ENCODE assay signal across 9 cellular contexts in the genomic region with DNA sequence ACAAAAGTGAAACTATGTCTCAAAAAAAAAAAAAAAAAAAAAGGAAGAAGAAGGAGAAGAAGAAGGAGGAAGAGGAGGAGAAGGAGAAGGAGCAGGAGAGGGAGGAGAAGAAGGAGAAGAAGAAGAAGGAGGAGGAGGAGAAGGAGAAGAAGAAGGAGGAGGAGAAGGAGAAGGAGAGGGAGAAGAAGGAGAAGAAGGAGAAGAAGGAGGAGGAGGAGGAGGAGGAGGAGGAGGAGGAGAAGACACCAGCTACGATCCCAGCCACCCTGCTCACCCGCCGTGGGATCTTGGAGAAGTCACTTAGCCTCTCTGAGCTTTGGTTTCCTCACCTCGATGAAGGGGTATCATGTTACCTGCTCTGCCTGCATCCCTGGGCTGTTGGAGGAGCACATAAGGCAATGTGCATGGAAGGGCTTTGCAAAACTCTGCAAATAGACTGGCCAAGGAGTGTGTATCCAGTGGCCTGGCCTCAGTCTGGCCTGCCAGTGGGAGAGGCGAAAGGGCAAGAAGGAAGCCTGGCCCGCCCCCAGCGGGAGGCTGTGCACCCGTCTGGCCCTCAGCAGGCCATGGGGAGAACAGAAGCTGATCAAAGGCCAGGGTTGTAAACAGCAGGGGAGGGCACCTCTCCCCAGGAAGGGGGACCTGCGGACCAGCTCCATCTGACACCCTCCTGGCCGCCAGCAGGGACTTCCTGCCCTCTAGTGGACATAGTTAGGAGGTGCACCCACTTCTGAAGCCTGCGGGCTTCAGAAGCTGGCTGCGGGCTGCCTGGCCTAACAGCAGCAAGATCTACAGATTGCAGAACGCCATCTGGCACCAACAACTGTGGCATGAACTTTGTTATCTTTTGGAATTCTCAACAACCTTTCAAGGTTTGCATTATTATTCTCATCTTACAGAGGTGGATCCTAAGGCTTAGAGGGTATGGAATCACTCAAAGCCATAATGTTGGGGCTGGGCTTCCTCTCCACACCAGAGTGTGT. TPM values are rescaled to one million over a fixed set of nuclear protein-coding genes. Genes with fewer than 3 reads are reported as not detected.
DNase-seq lines count a peak whose midpoint lies in the region; ATAC-seq and TF ChIP-seq lines count a peak whose summit lies in the region.
"Had no signal": no experiment of that assay in that cellular context is flagged by ENCODE, and none has a peak within 500 bp of the region (broad histone marks: within the 10 kb centered on the region; RNA-seq: fewer than 3 reads in every experiment).

No MANE protein-coding gene starts in this region.

- no peaks in the 10 kb centered on the region for H3K9me3 Mint-ChIP-seq in activated CD4-positive, alpha-beta T cell treated with anti-CD3 and anti-CD28 coated beads, Interleukin-2, amount 10 ng/mL, durations not matched to agents 7 days and 5 days
- H3K9me3 Mint-ChIP-seq: activated naive CD4-positive, alpha-beta T cell treated with anti-CD3 and anti-CD28 coated beads, Interleukin-2, amount 50 U/mL, for 24 hours had no signal

- ATAC-seq in DND-41 (ENCODE audit: insufficient read depth, low read depth), result peak; percentile 89
- ATAC-seq in HG03460 (IDR thresholded peaks at IDR 0.05; ENCODE audit: unreplicated experiment), result peak; percentile 58
- ATAC-seq in lung (ENCODE audit: insufficient read depth, low FRiP score), result peak; percentile 76
- no peak for ATAC-seq in HG02588 (IDR thresholded peaks at IDR 0.05; ENCODE audit: unreplicated experiment)

- H3K27ac ChIP-seq in DND-41 (ENCODE audit: low read length) (no peak overlapping the region), lung (ENCODE audit: low read depth in 1 of 2, low read length in 1 of 2) (no peak overlapping the region)

- 30 to 33% methylated on average over 13 of the region's 13 CpGs for WGBS in lung, 2 donors

- no peaks in the 10 kb centered on the region for H3K36me3 Mint-ChIP-seq in activated CD4-positive, alpha-beta T cell treated with anti-CD3 and anti-CD28 coated beads, Interleukin-2, amount 10 ng/mL, durations not matched to agents 7 days and 5 days (ENCODE audit: low read depth)
- H3K36me3 Mint-ChIP-seq: activated naive CD4-positive, alpha-beta T cell treated with anti-CD3 and anti-CD28 coated beads, Interleukin-2, amount 50 U/mL, for 24 hours had no signal

- no peak overlapping the region for H2AFZ ChIP-seq in DND-41 (ENCODE audit: low read depth, low read length)

- H3K27me3 ChIP-seq in DND-41 (ENCODE audit: insufficient read depth, low read length, poor library complexity), result peaks cover 33% of the 10 kb centered on the region
- H3K27me3 ChIP-seq in lung (ENCODE audit: control insufficient read depth, insufficient read depth), result no peaks in the 10 kb centered on the region

- no peaks in the 10 kb centered on the region for H3K79me2 ChIP-seq in DND-41 (ENCODE audit: insufficient read depth, low read length)

- H3K27me3 Mint-ChIP-seq in activated CD4-positive, alpha-beta T cell treated with anti-CD3 and anti-CD28 coated beads, Interleukin-2, amount 10 ng/mL, durations not matched to agents 7 days and 5 days, result peaks cover 57% of the 10 kb centered on the region

- peaks cover 20% of the 10 kb centered on the region for H3K4me1 Mint-ChIP-seq in activated CD4-positive, alpha-beta T cell treated with anti-CD3 and anti-CD28 coated beads, Interleukin-2, amount 10 ng/mL, durations not matched to agents 7 days and 5 days

- H3K36me3 ChIP-seq in DND-41 (ENCODE audit: insufficient read depth, low read length) (no peaks in the 10 kb centered on the region), lung (ENCODE audit: control insufficient read depth in 2 of 2, insufficient read depth in 2 of 2, low read length in 2 of 2) (no peaks in the 10 kb centered on the region)

- POLR2A ChIA-PET in activated CD4-positive, alpha-beta T cell treated with anti-CD3 and anti-CD28 coated beads, Interleukin-2, amount 10 ng/mL, durations not matched to agents 7 days and 5 days (lab: Charles Lee), result no interaction called here

- H3K9me3 ChIP-seq in DND-41 (ENCODE audit: insufficient read depth, low read length, severe bottlenecking), result no peaks in the 10 kb centered on the region
- no peaks in the 10 kb centered on the region for H3K9me3 ChIP-seq in lung (ENCODE audit: control insufficient read depth in 2 of 2, insufficient read depth in 1 of 2, low read length in 1 of 2)

- H3K4me3 Mint-ChIP-seq in activated CD4-positive, alpha-beta T cell treated with anti-CD3 and anti-CD28 coated beads, Interleukin-2, amount 10 ng/mL, durations not matched to agents 7 days and 5 days, result no peak overlapping the region
- H3K4me3 Mint-ChIP-seq: activated naive CD4-positive, alpha-beta T cell treated with anti-CD3 and anti-CD28 coated beads, Interleukin-2, amount 50 U/mL, for 24 hours had no signal

- no peak overlapping the region for H3K4me2 ChIP-seq in DND-41 (ENCODE audit: insufficient read depth, low read length)

- CTCF ChIA-PET in activated CD4-positive, alpha-beta T cell treated with anti-CD3 and anti-CD28 coated beads, Interleukin-2, amount 10 ng/mL, durations not matched to agents 7 days and 5 days (lab: Charles Lee), result interaction anchor here (0.6 to 6.5 kb wide), 32 partner anchors 8 to 1755 kb away, joined by 3 to 42 read pairs (median 3); partner anchors contain the start of gene ELK4

- H3K9ac ChIP-seq in DND-41 (ENCODE audit: low read depth, low read length), result no peak overlapping the region

- TF ChIP-seq CTCF in DND-41 (IDR thresholded peaks at IDR 0.05; ENCODE audit: borderline replicate concordance, extremely low read depth, low read length, poor library complexity, severe bottlenecking) (peak; percentile 95), lung (IDR thresholded peaks at IDR 0.05; ENCODE audit: control extremely low read depth, extremely low read depth) (peak; percentile 82)

- H4K20me1 ChIP-seq in DND-41 (ENCODE audit: insufficient read depth, low read length), result peaks cover 4% of the 10 kb centered on the region

- DNase-seq in DND-41 (peak; percentile 73), NCI-H526 treated with DMSO at 0.1 percent for 48 hours (lab: John Stamatoyannopoulos, UW) (peak; percentile 28), dermis blood vessel endothelial cell (peak; percentile 80), lung (ENCODE audit: low spot score) (peak; percentile 58)
- peak; percentile 71 for DNase-seq in activated CD4-positive, alpha-beta T cell treated with anti-CD3 and anti-CD28 coated beads, Interleukin-2, amount 10 ng/mL, durations not matched to agents 7 days and 5 days
- peak; percentile 41 for DNase-seq in stimulated activated CD8-positive, alpha-beta memory T cell treated with anti-CD3 and anti-CD28 coated beads, Interleukin-12 subunit alpha, Interleukin-12 subunit beta, amount 100 ng/mL, for 4 hours (ENCODE audit: low read depth)

- H3K4me1 ChIP-seq in DND-41 (ENCODE audit: insufficient read depth, low read length) (no peaks in the 10 kb centered on the region), lung (ENCODE audit: control insufficient read depth in 2 of 2, insufficient read depth in 2 of 2, low read length in 2 of 2) (no peaks in the 10 kb centered on the region)

- no peak overlapping the region for H3K27ac Mint-ChIP-seq in activated CD4-positive, alpha-beta T cell treated with anti-CD3 and anti-CD28 coated beads, Interleukin-2, amount 10 ng/mL, durations not matched to agents 7 days and 5 days
- H3K27ac Mint-ChIP-seq: activated naive CD4-positive, alpha-beta T cell treated with anti-CD3 and anti-CD28 coated beads, Interleukin-2, amount 50 U/mL, for 24 hours had no signal

- H3K4me3 ChIP-seq in DND-41 (ENCODE audit: low read depth in 1 of 2, low read length in 2 of 2) (no peak overlapping the region), lung (no peak overlapping the region)

RNA-seq across cellular contexts. Expression of gene CDK18, which starts 19.2 kb away (rescaled TPM):
- 1 to 10 TPM; 2.9 to 3.5 TPM for total RNA-seq in activated CD4-positive, alpha-beta T cell treated with anti-CD3 and anti-CD28 coated beads, Interleukin-2, amount 10 ng/mL, durations not matched to agents 7 days and 5 days
- total RNA-seq in dermis blood vessel endothelial cell (0.65 and 1.7 TPM in 2 replicates), lung (10 to 100 TPM; 10.9 to 19.1 TPM)
- 10 to 100 TPM in 1 of 2 donors, 1 to 10 TPM in 1; 9.7 to 21.0 TPM for polyA plus RNA-seq in lung

RNA-seq across cellular contexts. Expression of gene BLACAT1, which starts 29.4 kb away (rescaled TPM):
- total RNA-seq in activated CD4-positive, alpha-beta T cell treated with anti-CD3 and anti-CD28 coated beads, Interleukin-2, amount 10 ng/mL, durations not matched to agents 7 days and 5 days, result under 1 TPM; 0.20 to 0.23 TPM
- total RNA-seq in dermis blood vessel endothelial cell, result 0.19 TPM in 1 of 2 replicates, not detected in the other
- under 1 TPM; 0.55 to 0.74 TPM for total RNA-seq in lung
- under 1 TPM; 0.35 to 0.61 TPM for polyA plus RNA-seq in lung

Comparison
In these comparisons a context has a peak if more than half of its experiments do, and no peak if none do; other contexts are left out.
1. DNase-seq: peak in every context shown above with its lines; median percentile 80 in dermis blood vessel endothelial cell; 73 in DND-41; 71 in activated CD4-positive, alpha-beta T cell treated with anti-CD3 and anti-CD28 coated beads, Interleukin-2, amount 10 ng/mL, durations not matched to agents 7 days and 5 days; 58 in lung; 41 in stimulated activated CD8-positive, alpha-beta memory T cell treated with anti-CD3 and anti-CD28 coated beads, Interleukin-12 subunit alpha, Interleukin-12 subunit beta, amount 100 ng/mL, for 4 hours; 28 in NCI-H526 treated with DMSO at 0.1 percent for 48 hours.